ENCODE assay signal across 17 cellular contexts in the genomic region with DNA sequence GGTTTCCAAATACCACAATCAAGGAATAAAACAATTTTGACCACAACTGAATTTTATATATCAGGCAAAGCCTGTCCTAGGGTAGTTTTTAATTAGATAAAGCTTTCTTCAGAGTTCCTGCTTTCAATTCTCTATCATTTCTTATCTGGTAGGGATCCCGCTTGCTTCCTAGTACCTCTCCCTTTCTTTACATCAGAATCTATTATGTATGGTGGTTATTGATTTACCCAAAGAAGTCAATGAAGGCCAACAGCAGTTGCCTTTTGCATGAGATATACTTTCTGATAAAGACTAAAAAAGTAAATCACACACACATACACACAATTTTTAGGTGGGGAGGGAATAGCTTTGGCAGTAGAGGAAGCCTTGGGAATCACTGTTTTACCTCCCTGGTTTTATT.
DNase-seq lines count a peak whose midpoint lies in the region; FAIRE-seq and TF ChIP-seq lines count a peak whose summit lies in the region.
"Had no signal": no experiment of that assay in that cellular context is flagged by ENCODE, and none has a peak within 500 bp of the region (broad histone marks: within the 10 kb centered on the region; RNA-seq: fewer than 3 reads in every experiment).

No MANE protein-coding gene starts in this region.

- H3K9me3 Mint-ChIP-seq in activated CD4-positive, alpha-beta T cell treated with anti-CD3 and anti-CD28 coated beads, Interleukin-2, amount 10 ng/mL, durations not matched to agents 24 days and 14 days = no peaks in the 10 kb centered on the region
- H3K9me3 Mint-ChIP-seq: CD4-positive, alpha-beta T cell had no signal

- FAIRE-seq in GM19239 (lab: Jason Lieb, UNC) = peak; percentile 49
- FAIRE-seq in islet of Langerhans (lab: Jason Lieb, UNC) = peak; percentile 9

- H3K4me1 ChIP-seq in OCI-LY3 (ENCODE audit: low read length) = peaks cover 47% of the 10 kb centered on the region
- H3K4me1 ChIP-seq: Caco-2 had no signal

- H3K9me3 ChIP-seq in OCI-LY3 (ENCODE audit: insufficient read depth, low read length) = no peaks in the 10 kb centered on the region
- H3K9me3 ChIP-seq: Caco-2 had no signal

- no peak for TF ChIP-seq CTCF in OCI-LY3 (IDR thresholded peaks at IDR 0.05; ENCODE audit: low read depth, low read length)

- no peaks in the 10 kb centered on the region for H3K36me3 ChIP-seq in OCI-LY3 (replicated peaks; ENCODE audit: low read depth, low read length)

- no peak overlapping the region for H3K4me3 Mint-ChIP-seq in activated CD4-positive, alpha-beta T cell treated with anti-CD3 and anti-CD28 coated beads, Interleukin-2, amount 10 ng/mL, durations not matched to agents 24 days and 14 days
- H3K4me3 Mint-ChIP-seq: CD4-positive, alpha-beta T cell had no signal

- no peaks in the 10 kb centered on the region for H3K4me1 Mint-ChIP-seq in activated CD4-positive, alpha-beta T cell treated with anti-CD3 and anti-CD28 coated beads, Interleukin-2, amount 10 ng/mL, durations not matched to agents 24 days and 14 days

- no peaks in the 10 kb centered on the region for H3K27me3 ChIP-seq in OCI-LY3 (ENCODE audit: low read depth, low read length)

- 0 out of 2 replicates have a peak overlapping the region, but pooled peaks have one; percentile 11 for H3K4me3 ChIP-seq in OCI-LY3 (ENCODE audit: low read length)
- H3K4me3 ChIP-seq: GM12878, SK-N-MC had no signal

- no peaks in the 10 kb centered on the region for H3K79me2 ChIP-seq in OCI-LY3 (ENCODE audit: low read length)

- intact Hi-C loops in activated CD4-positive, alpha-beta T cell treated with anti-CD3 and anti-CD28 coated beads, Interleukin-2, amount 10 ng/mL, durations not matched to agents 24 days and 14 days (cut with micrococcal nuclease) = no loop called here

- H3K27me3 Mint-ChIP-seq in activated CD4-positive, alpha-beta T cell treated with anti-CD3 and anti-CD28 coated beads, Interleukin-2, amount 10 ng/mL, durations not matched to agents 24 days and 14 days = no peaks in the 10 kb centered on the region
- H3K27me3 Mint-ChIP-seq: CD4-positive, alpha-beta T cell had no signal

- no peak overlapping the region for H3K27ac Mint-ChIP-seq in activated CD4-positive, alpha-beta T cell treated with anti-CD3 and anti-CD28 coated beads, Interleukin-2, amount 10 ng/mL, durations not matched to agents 24 days and 14 days
- H3K27ac Mint-ChIP-seq: CD4-positive, alpha-beta T cell had no signal

- peak overlapping the region; percentile 55 for H3K9ac ChIP-seq in OCI-LY3 (ENCODE audit: low read length)

- H3K27ac ChIP-seq in OCI-LY3 (ENCODE audit: low read length) = peak overlapping the region; percentile 93
- H3K27ac ChIP-seq: SK-N-MC had no signal

- H3K36me3 Mint-ChIP-seq in activated CD4-positive, alpha-beta T cell treated with anti-CD3 and anti-CD28 coated beads, Interleukin-2, amount 10 ng/mL, durations not matched to agents 24 days and 14 days (ENCODE audit: low read depth) = no peaks in the 10 kb centered on the region

- no peak overlapping the region for H2AFZ ChIP-seq in OCI-LY3 (ENCODE audit: low read depth, low read length)

- H4K20me1 ChIP-seq in OCI-LY3 (ENCODE audit: insufficient read depth, low read length) = no peaks in the 10 kb centered on the region

- DNase-seq in GM19239 (ENCODE audit: insufficient read length, low spot score) (no peak), DMS153 treated with DMSO at 0.1 percent for 48 hours (lab: John Stamatoyannopoulos, UW; ENCODE audit: unreplicated experiment) (no peak), UCSD-AML1 (lab: John Stamatoyannopoulos, UW; ENCODE audit: unreplicated experiment) (no peak)
- DNase-seq in activated effector memory CD4-positive, alpha-beta T cell treated with anti-CD3 and anti-CD28 coated beads, Interleukin-2, amount 50 U/mL, for 16 hours = no peak
- no peak for DNase-seq in activated CD4-positive, alpha-beta T cell treated with anti-CD3 and anti-CD28 coated beads, Interleukin-2, amount 10 ng/mL, durations not matched to agents 24 days and 14 days
- DNase-seq: Caco-2; CD4-positive, alpha-beta T cell; DMS153; EL; NCI-H1436; NCI-H2029; NCI-H345; SHP77 had no signal

- H3K4me2 ChIP-seq in OCI-LY3 (ENCODE audit: low read length) = peak overlapping the region; percentile 69
